ENCODE assay signal across 9 cellular contexts in genomic region chr4:159191989-159192388, GRCh38.
DNase-seq lines count a peak whose midpoint lies in the region; ATAC-seq and TF ChIP-seq lines count a peak whose summit lies in the region.
"Had no signal": no experiment of that assay in that cellular context is flagged by ENCODE, and none has a peak within 500 bp of the region (broad histone marks: within the 10 kb centered on the region; RNA-seq: fewer than 3 reads in every experiment).

No MANE protein-coding gene starts in this region.

- no peaks in the 10 kb centered on the region for H3K9me3 ChIP-seq in liver (ENCODE audit: control insufficient read depth in 4 of 4, low read length in 3 of 4)
- H3K9me3 ChIP-seq in T-helper 17 cell (ENCODE audit: control insufficient read depth, low read length, poor library complexity, severe bottlenecking): no peaks in the 10 kb centered on the region
- no peaks in the 10 kb centered on the region for H3K9me3 ChIP-seq in suprapubic skin

- no peak overlapping the region for H3K9ac ChIP-seq in liver (ENCODE audit: low read depth in 1 of 2, low read length in 2 of 2)

- in situ Hi-C loops in Caki2 (cut with HindIII; ENCODE audit: low pct_unique_long_range_greater_than_20kb, low sequenced_read_pairs): no loop called here

- WGBS in liver: 83% methylated on average over 5 of the region's 5 CpGs
- 86% methylated on average over 5 of the region's 5 CpGs for WGBS in suprapubic skin

- H3K27me3 ChIP-seq in liver (ENCODE audit: control insufficient read depth in 4 of 4, insufficient read depth in 4 of 4, low read length in 3 of 4) (no peaks in the 10 kb centered on the region), suprapubic skin (no peaks in the 10 kb centered on the region)

- peaks cover 8% of the 10 kb centered on the region for H3K4me1 Mint-ChIP-seq in T-helper 17 cell

- H3K27ac Mint-ChIP-seq in T-helper 17 cell: no peak overlapping the region
- H3K27ac Mint-ChIP-seq: dendritic cell treated with granulocyte-macrophage colony-stimulating factor and Interleukin-4, amounts not matched to agents 40 ng/mL and 50 ng/mL, for 4 days had no signal

- H3K36me3 Mint-ChIP-seq in T-helper 17 cell (ENCODE audit: low read depth): peaks cover 6% of the 10 kb centered on the region

- no peak for TF ChIP-seq EP300 in suprapubic skin (IDR thresholded peaks at IDR 0.05)

- peak in 1 of 2 donors; percentile 50 for TF ChIP-seq RAD21 in liver (IDR thresholded peaks at IDR 0.05)

- DNase-seq in Caki2 (ENCODE audit: low read depth): peak; percentile 33
- DNase-seq in HT-29 (ENCODE audit: low spot score): peak; percentile 18
- DNase-seq in amniotic stem cell (lab: John Stamatoyannopoulos, UW): peak; percentile 53
- DNase-seq in T-helper 17 cell: no peak
- DNase-seq in RPMI8226: no peak
- DNase-seq in suprapubic skin (ENCODE audit: low spot score in 2 of 2): no peak
- no peak for DNase-seq in activated CD4-positive, alpha-beta T cell treated with anti-CD3 and anti-CD28 coated beads for 4 hours

- no peak overlapping the region for H3K4me3 Mint-ChIP-seq in T-helper 17 cell
- H3K4me3 Mint-ChIP-seq: dendritic cell treated with granulocyte-macrophage colony-stimulating factor and Interleukin-4, amounts not matched to agents 40 ng/mL and 50 ng/mL, for 4 days had no signal

- no peak for ATAC-seq in T-helper 17 cell

- H3K36me3 ChIP-seq in liver (ENCODE audit: control insufficient read depth in 4 of 4, insufficient read depth in 3 of 4, low read depth in 1 of 4, low read length in 3 of 4) (peaks cover 0 to 5% (median under 1%) of the 10 kb centered on the region in 4 donors), suprapubic skin (no peaks in the 10 kb centered on the region)

- H3K27ac ChIP-seq in liver (ENCODE audit: low read depth in 1 of 2, low read length in 2 of 2) (no peak overlapping the region), suprapubic skin (no peak overlapping the region)

- TF ChIP-seq POLR2A in suprapubic skin (IDR thresholded peaks at IDR 0.05): no peak

- H3K27me3 Mint-ChIP-seq in T-helper 17 cell: no peaks in the 10 kb centered on the region
- H3K27me3 Mint-ChIP-seq: dendritic cell treated with granulocyte-macrophage colony-stimulating factor and Interleukin-4, amounts not matched to agents 40 ng/mL and 50 ng/mL, for 4 days had no signal

- TF ChIP-seq CTCF in liver (IDR thresholded peaks at IDR 0.05; ENCODE audit: low read depth, low read length, missing input control) (peak; percentile 12), suprapubic skin (IDR thresholded peaks at IDR 0.05) (no peak)

- H3K4me1 ChIP-seq in liver (ENCODE audit: control insufficient read depth in 4 of 4, insufficient read depth in 4 of 4, low read length in 3 of 4) (no peaks in the 10 kb centered on the region), suprapubic skin (no peaks in the 10 kb centered on the region)

- no peak overlapping the region for H3K4me3 ChIP-seq in liver (ENCODE audit: low read depth in 1 of 3, low read length in 3 of 3)
- no peak overlapping the region for H3K4me3 ChIP-seq in suprapubic skin

TF ChIP-seq in liver, 16 proteins besides CTCF, POLR2A, EP300 and RAD21:
- TF ChIP-seq ZBTB33 (IDR thresholded peaks at IDR 0.05) (no peak), YY1 (IDR thresholded peaks at IDR 0.05) (no peak), ATF3 (IDR thresholded peaks at IDR 0.05) (no peak), EGR1 (IDR thresholded peaks at IDR 0.05; ENCODE audit: low read depth in 2 of 2) (no peak), RXRA (IDR thresholded peaks at IDR 0.05) (peak in 1 of 2 donors; percentile 28), FOXA2 (IDR thresholded peaks at IDR 0.05) (no peak), JUND (IDR thresholded peaks at IDR 0.05) (no peak)
TF ChIP-seq in liver: peak in this region for 1.

Comparison
In these comparisons a context has a peak if more than half of its experiments do, and no peak if none do; other contexts are left out.
1. DNase-seq: peak in Caki2 (single experiment), HT-29 (single experiment) and amniotic stem cell (single experiment); none in T-helper 17 cell (0 of 3), RPMI8226 (single experiment), suprapubic skin (0 of 2) and activated CD4-positive, alpha-beta T cell treated with anti-CD3 and anti-CD28 coated beads for 4 hours (0 of 2).